Comparison of ENCODE assay signal across 15 cellular contexts in the genomic region with DNA sequence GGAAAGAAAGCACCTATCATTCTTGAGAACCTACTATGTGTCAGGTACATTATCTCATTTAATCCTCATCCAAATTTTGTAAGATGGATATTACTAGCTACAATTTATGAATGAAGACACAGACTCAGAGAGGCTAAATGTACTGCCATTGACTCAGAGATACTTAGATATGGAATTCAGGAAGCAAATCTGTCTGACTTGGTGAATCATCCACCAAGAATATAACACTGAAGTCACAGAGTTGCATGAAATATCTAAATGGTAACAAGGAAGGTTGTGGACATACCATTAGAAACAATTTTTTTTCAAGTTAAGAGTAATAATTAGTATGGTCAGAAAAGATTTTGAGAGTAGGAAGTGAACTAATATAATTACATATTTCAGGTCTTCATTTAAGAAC. TPM values are rescaled to one million over a fixed set of nuclear protein-coding genes. Genes with fewer than 3 reads are reported as not detected.
DNase-seq lines count a peak whose midpoint lies in the region; ATAC-seq, FAIRE-seq and TF ChIP-seq lines count a peak whose summit lies in the region.
"Had no signal": no experiment of that assay in that cellular context is flagged by ENCODE, and none has a peak within 500 bp of the region (broad histone marks: within the 10 kb centered on the region; RNA-seq: fewer than 3 reads in every experiment).

No MANE protein-coding gene starts in this region.

- H3K4me2 ChIP-seq in K562 (ENCODE audit: insufficient read depth, low read length) = no peak overlapping the region

- no peak for TF ChIP-seq RAD21 in K562 (CRISPR knock-in tag; conservative IDR thresholded peaks at IDR 0.05 in 1 of 2, IDR thresholded peaks at IDR 0.05 in 1 of 2)

- CTCF ChIA-PET in K562 (lab: Yijun Ruan, JAX; ENCODE audit: low intra/inter-chr PET ratio) = no interaction called here

- no peak overlapping the region for H3K27ac ChIP-seq in K562 (ENCODE audit: extremely low read depth, low read depth, low read length)
- H3K27ac ChIP-seq in tibial artery = no peak overlapping the region
- H3K27ac ChIP-seq in gastroesophageal sphincter = no peak overlapping the region
- H3K27ac ChIP-seq: heart left ventricle, thoracic aorta had no signal

- DNase-seq in AG08395 (ENCODE audit: low spot score) = peak; percentile 74
- DNase-seq in Kasumi-1 (lab: John Stamatoyannopoulos, UW) = peak; percentile 12 to 25
- DNase-seq in K562 (ENCODE audit: extremely low read depth in 1 of 4, low spot score in 3 of 4) = no peak
- DNase-seq in iris pigment epithelial cell (ENCODE audit: low read depth) = peak; percentile 90
- no peak for DNase-seq in tibial artery
- no peak for DNase-seq in activated naive CD4-positive, alpha-beta T cell (lab: John Stamatoyannopoulos, UW)
- DNase-seq in stimulated activated naive B cell treated with anti-CD40 and anti-IgM and Interleukin-4, amounts not matched to agents 10 μg/mL and 1 μg/mL and 100 μg/mL, for 72 hours = no peak
- DNase-seq: activated naive CD4-positive, alpha-beta T cell treated with Interleukin-2 at 50 U/mL for 16 hours; CD4-positive, CD25-positive, alpha-beta regulatory T cell; heart left ventricle; NCI-H1048; NCI-H69 had no signal

- no peak overlapping the region for H3K9ac ChIP-seq in K562 (ENCODE audit: insufficient read depth in 1 of 2, low read depth in 2 of 2, low read length in 2 of 2)

- TF ChIP-seq EP300 in K562 (IDR thresholded peaks at IDR 0.05; ENCODE audit: low read length) (no peak), gastroesophageal sphincter (IDR thresholded peaks at IDR 0.05) (no peak)

- no peak for FAIRE-seq in K562 (lab: Jason Lieb, UNC)

- no peaks in the 10 kb centered on the region for H4K20me1 ChIP-seq in K562 (replicated peaks; ENCODE audit: control insufficient read depth, insufficient read depth, low read length)

- peaks cover 0 to 5% of the 10 kb centered on the region in 2 donors for H3K36me3 Mint-ChIP-seq in stimulated activated naive B cell treated with anti-CD40 and anti-IgM and Interleukin-4, amounts not matched to agents 10 μg/mL and 1 μg/mL and 100 μg/mL, for 72 hours
- H3K36me3 Mint-ChIP-seq: CD4-positive, CD25-positive, alpha-beta regulatory T cell had no signal

- intact Hi-C loops in K562 (cut with micrococcal nuclease) = no loop called here
- intact Hi-C loops in tibial artery (cut with DNase I; ENCODE audit: low total_unique reads) = no loop called here

- POLR2A ChIA-PET in K562 (lab: Yijun Ruan, JAX) = no interaction called here

- H3K4me3 ChIP-seq in K562 (no peak overlapping the region), tibial artery (no peak overlapping the region), gastroesophageal sphincter (no peak overlapping the region)
- H3K4me3 ChIP-seq: heart left ventricle, thoracic aorta had no signal

- H3K79me2 ChIP-seq in K562 (ENCODE audit: control insufficient read depth, insufficient read depth, low read length) = no peaks in the 10 kb centered on the region

- H3K4me1 ChIP-seq in K562 (replicated peaks in 1 of 2; ENCODE audit: control insufficient read depth in 2 of 2, insufficient read depth in 2 of 2, low read length in 2 of 2) = no peaks in the 10 kb centered on the region
- no peaks in the 10 kb centered on the region for H3K4me1 ChIP-seq in tibial artery
- no peaks in the 10 kb centered on the region for H3K4me1 ChIP-seq in gastroesophageal sphincter
- H3K4me1 ChIP-seq: heart left ventricle had no signal

- no peak overlapping the region for H3K4me3 Mint-ChIP-seq in stimulated activated naive B cell treated with anti-CD40 and anti-IgM and Interleukin-4, amounts not matched to agents 10 μg/mL and 1 μg/mL and 100 μg/mL, for 72 hours
- H3K4me3 Mint-ChIP-seq: CD4-positive, CD25-positive, alpha-beta regulatory T cell; memory B cell had no signal

- no peak for ATAC-seq in K562
- no peak for ATAC-seq in gastroesophageal sphincter
- no peak for ATAC-seq in stimulated activated naive B cell treated with anti-CD40 and anti-IgM and Interleukin-4, amounts not matched to agents 10 μg/mL and 1 μg/mL and 100 μg/mL, for 72 hours (replicated peaks)

- peaks cover 0 to 2% of the 10 kb centered on the region in 2 donors for H3K4me1 Mint-ChIP-seq in stimulated activated naive B cell treated with anti-CD40 and anti-IgM and Interleukin-4, amounts not matched to agents 10 μg/mL and 1 μg/mL and 100 μg/mL, for 72 hours
- H3K4me1 Mint-ChIP-seq: CD4-positive, CD25-positive, alpha-beta regulatory T cell; memory B cell had no signal

- H3K27me3 ChIP-seq in K562 (ENCODE audit: control insufficient read depth in 2 of 2, insufficient read depth in 2 of 2, low read length in 2 of 2) (no peaks in the 10 kb centered on the region), tibial artery (no peaks in the 10 kb centered on the region), gastroesophageal sphincter (no peaks in the 10 kb centered on the region)
- H3K27me3 ChIP-seq: heart left ventricle had no signal

- H3K36me3 ChIP-seq in K562 (ENCODE audit: control insufficient read depth, insufficient read depth, low read length) (no peaks in the 10 kb centered on the region), tibial artery (no peaks in the 10 kb centered on the region), gastroesophageal sphincter (no peaks in the 10 kb centered on the region)
- H3K36me3 ChIP-seq: heart left ventricle, thoracic aorta had no signal

- in situ Hi-C loops in K562 (cut with MboI) = no loop called here

- no peak overlapping the region for H3K27ac Mint-ChIP-seq in stimulated activated naive B cell treated with anti-CD40 and anti-IgM and Interleukin-4, amounts not matched to agents 10 μg/mL and 1 μg/mL and 100 μg/mL, for 72 hours
- H3K27ac Mint-ChIP-seq: memory B cell had no signal

- H3K9me3 Mint-ChIP-seq in stimulated activated naive B cell treated with anti-CD40 and anti-IgM and Interleukin-4, amounts not matched to agents 10 μg/mL and 1 μg/mL and 100 μg/mL, for 72 hours = peaks cover 4 to 6% of the 10 kb centered on the region in 2 donors

- no peak overlapping the region for H2AFZ ChIP-seq in K562 (ENCODE audit: low read depth, low read length)

- TF ChIP-seq CTCF in K562 (IDR thresholded peaks at IDR 0.05 in 2 of 3, conservative IDR thresholded peaks at IDR 0.05 in 1 of 3; ENCODE audit: insufficient read depth in 2 of 3, low read depth in 1 of 3, low read length in 3 of 3) = no peak
- TF ChIP-seq CTCF in tibial artery (IDR thresholded peaks at IDR 0.05) = no peak
- TF ChIP-seq CTCF in gastroesophageal sphincter (IDR thresholded peaks at IDR 0.05) = no peak

- H3K9me3 ChIP-seq in K562 (replicated peaks; ENCODE audit: control insufficient read depth, insufficient read depth, low read depth, low read length) (no peaks in the 10 kb centered on the region), tibial artery (peaks cover 0 to 5% (median 2%) of the 10 kb centered on the region in 3 donors), gastroesophageal sphincter (peaks cover 0 to 4% (median 0%) of the 10 kb centered on the region in 3 donors)

- H3K27me3 Mint-ChIP-seq in stimulated activated naive B cell treated with anti-CD40 and anti-IgM and Interleukin-4, amounts not matched to agents 10 μg/mL and 1 μg/mL and 100 μg/mL, for 72 hours = peaks cover 25 to 37% of the 10 kb centered on the region in 2 donors

- BruUV-seq in K562 (replicated peaks; lab: Mats Ljungman, UMichigan) = no TSS peak

- H3K9me1 ChIP-seq in K562 (ENCODE audit: control insufficient read depth, insufficient read depth, low read length) = no peaks in the 10 kb centered on the region

- TF ChIP-seq POLR2A in K562 (conservative IDR thresholded peaks at IDR 0.05) (no peak), gastroesophageal sphincter (IDR thresholded peaks at IDR 0.05) (no peak)

RNA-seq across cellular contexts. Expression of gene C2orf66, which starts 14.6 kb away (rescaled TPM):
- not detected in 2 replicates for total RNA-seq in K562 (2011; cell fraction: chromatin; rRNA removed; ENCODE audit: low replicate concordance)
- not detected in 2 replicates for total RNA-seq in K562 (2011; cell fraction: nucleolus; rRNA removed)
- total RNA-seq in K562 (2011; cell fraction: nucleoplasm; rRNA removed) = not detected in 2 replicates
- not detected in 2 replicates for total RNA-seq in K562 (2014; rRNA removed)
- total RNA-seq in K562 (2014; rRNA removed; fragmentation: Illumina TruSeq; extraction: Trizol) = not detected in 2 replicates
- not detected in 2 replicates for total RNA-seq in K562 (2015; rRNA removed; fragmentation: Illumina TruSeq; extraction: Trizol)
- not detected in 2 replicates for total RNA-seq in K562 (2021)
- not detected in 2 replicates for polyA plus RNA-seq in K562 (2011; rRNA removed)
- polyA plus RNA-seq in K562 (2011; cell fraction: cytosol; rRNA removed) = not detected in 2 replicates
- polyA plus RNA-seq in K562 (2011; cell fraction: nucleus; rRNA removed) = not detected in 2 replicates
- polyA plus RNA-seq in K562 (2012) = not detected in 2 replicates
- not detected in 2 replicates for polyA plus RNA-seq in K562 (2014; fragmentation: Illumina TruSeq; extraction: Trizol)
- polyA plus RNA-seq in K562 (2014; fragmentation: Nextera tagmentation; extraction: Ambion mirVana) = not detected
- not detected in 2 replicates for polyA plus RNA-seq in K562 (2014; rRNA removed)
- polyA minus RNA-seq in K562 (2011; rRNA and poly(A)+ RNA removed) = not detected in 2 replicates
- not detected in 2 replicates for polyA minus RNA-seq in K562 (2011; cell fraction: cytosol; rRNA and poly(A)+ RNA removed)
- polyA minus RNA-seq in K562 (2011; cell fraction: nucleus; rRNA and poly(A)+ RNA removed) = not detected in 2 replicates
- under 1 TPM in 1 of 4 donors, not detected in 3; 0.13 TPM for total RNA-seq in gastroesophageal sphincter
- total RNA-seq: CD4-positive, CD25-positive, alpha-beta regulatory T cell; thoracic aorta had no signal
- polyA plus RNA-seq: CD4-positive, CD25-positive, alpha-beta regulatory T cell had no signal

RNA-seq across cellular contexts. Expression of gene GTF3C3, which starts 24.3 kb away (rescaled TPM):
- 39.5 and 123 TPM in 2 replicates for total RNA-seq in K562 (2011; cell fraction: chromatin; rRNA removed; ENCODE audit: low replicate concordance)
- total RNA-seq in K562 (2011; cell fraction: nucleolus; rRNA removed) = 25.7 and 33.3 TPM in 2 replicates
- 42.7 and 60.9 TPM in 2 replicates for total RNA-seq in K562 (2011; cell fraction: nucleoplasm; rRNA removed)
- total RNA-seq in K562 (2014; rRNA removed) (28.1 and 29.7 TPM in 2 replicates), K562 (2014; rRNA removed; fragmentation: Illumina TruSeq; extraction: Trizol) (56.1 and 61.8 TPM in 2 replicates), K562 (2015; rRNA removed; fragmentation: Illumina TruSeq; extraction: Trizol) (37.0 and 37.8 TPM in 2 replicates), K562 (2021) (32.3 and 40.4 TPM in 2 replicates), gastroesophageal sphincter (10 to 100 TPM; 13.3 to 30.2 (median 24.3) TPM)
- polyA plus RNA-seq in K562 (2011; rRNA removed) (44.1 and 59.9 TPM in 2 replicates), K562 (2014; fragmentation: Illumina TruSeq; extraction: Trizol) (32.3 and 34.7 TPM in 2 replicates), K562 (2014; fragmentation: Nextera tagmentation; extraction: Ambion mirVana) (10 to 100 TPM; 18.0 to 33.3 TPM), K562 (2014; rRNA removed) (28.9 and 31.5 TPM in 2 replicates)
- 19.1 and 22.4 TPM in 2 replicates for polyA plus RNA-seq in K562 (2011; cell fraction: cytosol; rRNA removed)
- 57.0 and 72.2 TPM in 2 replicates for polyA plus RNA-seq in K562 (2011; cell fraction: nucleus; rRNA removed)
- 23.3 and 30.0 TPM in 2 replicates for polyA plus RNA-seq in K562 (2012)
- polyA minus RNA-seq in K562 (2011; rRNA and poly(A)+ RNA removed) = 103 and 107 TPM in 2 replicates
- polyA minus RNA-seq in K562 (2011; cell fraction: cytosol; rRNA and poly(A)+ RNA removed) = 19.2 and 19.3 TPM in 2 replicates
- polyA minus RNA-seq in K562 (2011; cell fraction: nucleus; rRNA and poly(A)+ RNA removed) = 46.6 and 77.5 TPM in 2 replicates

Comparison
In these comparisons a context has a peak if more than half of its experiments do, and no peak if none do; other contexts are left out.
1. DNase-seq: peak in AG08395 (single experiment), Kasumi-1 (2 of 2) and iris pigment epithelial cell (single experiment); none in K562 (0 of 4), tibial artery (0 of 2), activated naive CD4-positive, alpha-beta T cell (0 of 4) and stimulated activated naive B cell treated with anti-CD40 and anti-IgM and Interleukin-4, amounts not matched to agents 10 μg/mL and 1 μg/mL and 100 μg/mL, for 72 hours (single experiment).